ENCODE assay signal across 3 cellular contexts in genomic region chr3:181289306-181289705, GRCh38.
"Had no signal": no experiment of that assay in that cellular context is flagged by ENCODE, and none has a peak within 500 bp of the region (broad histone marks: within the 10 kb centered on the region; RNA-seq: fewer than 3 reads in every experiment).

No MANE protein-coding gene starts in this region.

- DNase-seq: GDM1, GF-D8 had no signal

- ATAC-seq: GM12878 had no signal

- H3K4me3 ChIP-seq: GM12878 had no signal
